ENCODE assay signal across 9 cellular contexts in the genomic region with DNA sequence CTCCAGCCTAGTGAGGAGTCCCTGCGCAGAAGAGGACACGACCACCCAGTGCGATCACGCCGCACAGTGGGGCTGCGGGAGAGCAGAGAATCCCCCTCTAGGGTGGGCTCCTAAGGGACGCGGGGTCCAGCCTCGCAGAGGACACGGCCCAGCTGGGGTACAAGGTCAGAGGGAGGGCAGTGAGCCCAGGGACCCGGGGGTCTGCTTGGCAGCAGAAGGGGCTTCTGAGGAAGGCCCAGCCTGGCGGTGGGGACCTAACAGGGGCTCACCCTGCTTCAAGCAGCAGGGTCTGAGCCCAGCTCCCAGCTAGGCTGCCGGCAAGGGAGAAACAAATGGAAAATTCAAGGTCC.
A peak's percentile ranks its signal among the peaks of the same experiment; 100 is the strongest.
DNase-seq lines count a peak whose midpoint lies in the region; ATAC-seq and TF ChIP-seq lines count a peak whose summit lies in the region.
"Had no signal": no experiment of that assay in that cellular context is flagged by ENCODE, and none has a peak within 500 bp of the region (broad histone marks: within the 10 kb centered on the region; RNA-seq: fewer than 3 reads in every experiment).

No MANE protein-coding gene starts in this region.

- H3K27ac ChIP-seq in KOPT-K1 (ENCODE audit: low read depth, low read length, poor library complexity, severe bottlenecking), result peak overlapping the region; percentile 72
- H3K27ac ChIP-seq in caudate nucleus (ENCODE audit: low read depth, low read length), result no peak overlapping the region
- H3K27ac ChIP-seq: RWPE1 had no signal

- no peaks in the 10 kb centered on the region for H3K9me3 ChIP-seq in KOPT-K1 (ENCODE audit: insufficient read depth, low read length, poor library complexity, severe bottlenecking)

- no peaks in the 10 kb centered on the region for H3K9me3 Mint-ChIP-seq in Calu3 (ENCODE audit: low read depth, unreplicated experiment)

- no peak overlapping the region for H3K4me3 Mint-ChIP-seq in Calu3 (ENCODE audit: low read depth, unreplicated experiment)

- peaks cover 11% of the 10 kb centered on the region for H3K4me1 Mint-ChIP-seq in Calu3 (ENCODE audit: low read depth, unreplicated experiment)

- no TSS peak for BruUV-seq in Calu3 (replicated peaks; lab: Mats Ljungman, UMichigan)

- intact Hi-C loops in Calu3 (cut with micrococcal nuclease; ENCODE audit: unreplicated experiment) (loop anchor here (2.0 to 10.0 kb wide), 2 partner anchors 250 to 332 kb away; a partner anchor contains a TSS), posterior vena cava (cut with DNase I) (no loop called here)

- ATAC-seq in left lobe of liver (no peak), esophagus mucosa (no peak)

- no peak for TF ChIP-seq CTCF in Calu3 (IDR thresholded peaks at IDR 0.05; ENCODE audit: unreplicated experiment)

- H3K36me3 Mint-ChIP-seq in Calu3 (ENCODE audit: insufficient read depth, unreplicated experiment), result no peaks in the 10 kb centered on the region

- CTCF ChIA-PET in Calu3 (lab: Charles Lee), result interaction anchor here (0.6 to 2.0 kb wide), 7 partner anchors 16 to 383 kb away, joined by 3 to 13 read pairs (median 4); a partner anchor contains a TSS

- peak overlapping the region; percentile 22 for H3K27ac Mint-ChIP-seq in Calu3 (ENCODE audit: unreplicated experiment)

- no peak for DNase-seq in Calu3
- peak; percentile 38 for DNase-seq in left lobe of liver (ENCODE audit: low spot score)
- peak; percentile 54 for DNase-seq in posterior vena cava (ENCODE audit: low spot score)
- DNase-seq in caudate nucleus (lab: John Stamatoyannopoulos, UW), result no peak
- DNase-seq in activated gamma-delta T cell (lab: John Stamatoyannopoulos, UW), result no peak
- DNase-seq: NCI-H526 treated with DMSO at 0.1 percent for 48 hours had no signal

- H3K36me3 ChIP-seq in KOPT-K1 (ENCODE audit: insufficient read depth, low read length), result no peaks in the 10 kb centered on the region

- H3K27me3 Mint-ChIP-seq in Calu3 (ENCODE audit: unreplicated experiment), result no peaks in the 10 kb centered on the region

Comparison
In these comparisons a context has a peak if more than half of its experiments do, and no peak if none do; other contexts are left out.
1. DNase-seq: peak in left lobe of liver (single experiment) and posterior vena cava (single experiment); none in Calu3 (single experiment), caudate nucleus (0 of 61) and activated gamma-delta T cell (single experiment).